19 cellular contexts compared by ENCODE assay signal in genomic region chrX:30181353-30181752, GRCh38. TPM values are rescaled to one million over a fixed set of nuclear protein-coding genes. Genes with fewer than 3 reads are reported as not detected.
"Had no signal": no experiment of that assay in that cellular context is flagged by ENCODE, and none has a peak within 500 bp of the region (broad histone marks: within the 10 kb centered on the region; RNA-seq: fewer than 3 reads in every experiment).

No MANE protein-coding gene starts in this region.

- H3K36me3 ChIP-seq: gastroesophageal sphincter, left lung, prostate gland, transverse colon had no signal

- H3K4me1 ChIP-seq: gastroesophageal sphincter, left lung, prostate gland, transverse colon had no signal

- ATAC-seq: activated naive CD8-positive, alpha-beta T cell treated with anti-CD3 and anti-CD28 coated beads, Interleukin-2, amount 50 U/mL, for 24 hours; gastroesophageal sphincter; left lung; natural killer cell; sciatic nerve had no signal

- H3K27ac ChIP-seq: epithelial cell of prostate, gastroesophageal sphincter, left lung, prostate gland, transverse colon had no signal

- H3K27me3 ChIP-seq: gastroesophageal sphincter, left lung, transverse colon had no signal

- H3K4me3 ChIP-seq: gastroesophageal sphincter, left lung, prostate gland, transverse colon had no signal

- DNase-seq: activated CD4-positive, alpha-beta T cell treated with anti-CD3 and anti-CD28 coated beads, Interleukin-2, amount 50 U/mL, for 48 hours; activated CD4-positive, CD25-positive, alpha-beta regulatory T cell treated with anti-CD3 and anti-CD28 coated beads, Interleukin-2, amount 50 U/mL, for 72 hours; activated naive CD4-positive, alpha-beta T cell; activated naive CD8-positive, alpha-beta T cell treated with anti-CD3 and anti-CD28 coated beads, Interleukin-2, amount 50 U/mL, for 24 hours; caudate nucleus; effector memory CD4-positive, alpha-beta T cell; left lung; natural killer cell; nucleus accumbens; stimulated activated CD4-positive, alpha-beta T cell treated with anti-CD3 and anti-CD28 coated beads, Interleukin-12 subunit alpha, Interleukin-12 subunit beta, amount 100 ng/mL, for 4 hours; stimulated activated naive CD4-positive, alpha-beta T cell; substantia nigra; T-helper 9 cell; transverse colon had no signal

RNA-seq across cellular contexts. Expression of gene MAGEB2, which starts 34.0 kb away (rescaled TPM):
- total RNA-seq: gastroesophageal sphincter, left lung, mucosa of gallbladder, natural killer cell, sciatic nerve, transverse colon had no signal

RNA-seq across cellular contexts. Expression of gene MAGEB3, which starts 49.1 kb away (rescaled TPM):
- total RNA-seq: gastroesophageal sphincter, left lung, mucosa of gallbladder, natural killer cell, sciatic nerve, transverse colon had no signal
